Comparison of ENCODE assay signal across 1 cellular context in the genomic region with DNA sequence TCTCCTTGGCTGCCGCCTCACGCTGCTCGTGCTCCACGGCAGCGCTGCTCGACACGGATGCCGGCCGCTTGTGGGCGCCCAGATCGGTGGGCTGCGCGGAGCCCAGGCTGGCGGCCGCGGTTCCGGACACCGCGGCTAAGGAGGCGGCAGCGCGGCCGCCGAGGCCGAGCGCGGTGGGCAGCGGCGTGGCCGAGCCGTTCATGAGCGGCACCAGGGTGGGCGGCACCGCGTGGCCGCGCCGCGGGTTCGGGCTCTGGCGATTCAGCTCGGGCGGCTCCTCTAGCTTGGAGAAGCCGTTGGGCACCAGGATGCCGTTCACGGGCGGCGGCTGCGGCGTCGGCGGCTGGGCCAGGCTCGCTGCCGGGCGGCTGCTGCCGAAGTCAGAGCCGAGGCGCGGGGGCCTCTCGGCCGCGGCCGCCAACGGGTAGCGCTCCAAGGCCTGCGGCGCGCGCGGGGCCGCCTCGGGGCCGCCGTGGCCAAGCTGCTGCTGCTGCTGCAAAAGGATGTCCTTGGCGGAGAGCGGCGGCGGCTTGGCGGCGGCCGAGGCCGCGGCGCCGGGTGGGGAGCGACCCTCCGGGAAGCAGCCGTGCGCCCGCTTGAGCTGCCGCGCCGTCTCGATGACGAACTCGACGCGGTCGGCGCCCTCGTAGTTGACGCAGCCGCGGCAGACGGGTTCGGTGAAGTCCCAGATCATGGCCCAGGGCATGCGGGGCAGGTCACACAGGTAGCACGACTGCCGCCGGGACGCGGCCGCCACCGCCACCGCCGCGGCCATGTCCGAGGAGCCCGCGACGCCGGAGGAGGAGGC.
TF ChIP-seq lines count a peak whose summit lies in the region.

No MANE protein-coding gene starts in this region.

TF ChIP-seq in HepG2, 621 proteins besides CTCF, POLR2A, EP300 and RAD21 (continued from another document and continues in another):
- no peak for TF ChIP-seq ZNF724P (CRISPR knock-in tag; IDR thresholded peaks at IDR 0.05; ENCODE audit: borderline replicate concordance)
- no peak for TF ChIP-seq NPAS2 (CRISPR knock-in tag; IDR thresholded peaks at IDR 0.05; ENCODE audit: borderline replicate concordance)
- TF ChIP-seq ZFP90 (CRISPR knock-in tag; IDR thresholded peaks at IDR 0.05; ENCODE audit: borderline replicate concordance) = no peak
- peak; percentile 74; the same call in 1 of the 2 replicates for TF ChIP-seq ZSCAN31 (CRISPR knock-in tag; IDR thresholded peaks at IDR 0.05; ENCODE audit: low read depth)
- TF ChIP-seq, protein P1, sequence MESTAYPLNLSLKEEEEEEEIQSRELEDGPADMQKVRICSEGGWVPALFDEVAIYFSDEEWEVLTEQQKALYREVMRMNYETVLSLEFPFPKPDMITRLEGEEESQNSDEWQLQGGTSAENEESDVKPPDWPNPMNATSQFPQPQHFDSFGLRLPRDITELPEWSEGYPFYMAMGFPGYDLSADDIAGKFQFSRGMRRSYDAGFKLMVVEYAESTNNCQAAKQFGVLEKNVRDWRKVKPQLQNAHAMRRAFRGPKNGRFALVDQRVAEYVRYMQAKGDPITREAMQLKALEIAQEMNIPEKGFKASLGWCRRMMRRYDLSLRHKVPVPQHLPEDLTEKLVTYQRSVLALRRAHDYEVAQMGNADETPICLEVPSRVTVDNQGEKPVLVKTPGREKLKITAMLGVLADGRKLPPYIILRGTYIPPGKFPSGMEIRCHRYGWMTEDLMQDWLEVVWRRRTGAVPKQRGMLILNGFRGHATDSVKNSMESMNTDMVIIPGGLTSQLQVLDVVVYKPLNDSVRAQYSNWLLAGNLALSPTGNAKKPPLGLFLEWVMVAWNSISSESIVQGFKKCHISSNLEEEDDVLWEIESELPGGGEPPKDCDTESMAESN (CRISPR knock-in tag; conservative IDR thresholded peaks at IDR 0.05) = 0 out of 2 replicates have a peak, but pooled peaks have one; percentile 31
- TF ChIP-seq, protein P2, sequence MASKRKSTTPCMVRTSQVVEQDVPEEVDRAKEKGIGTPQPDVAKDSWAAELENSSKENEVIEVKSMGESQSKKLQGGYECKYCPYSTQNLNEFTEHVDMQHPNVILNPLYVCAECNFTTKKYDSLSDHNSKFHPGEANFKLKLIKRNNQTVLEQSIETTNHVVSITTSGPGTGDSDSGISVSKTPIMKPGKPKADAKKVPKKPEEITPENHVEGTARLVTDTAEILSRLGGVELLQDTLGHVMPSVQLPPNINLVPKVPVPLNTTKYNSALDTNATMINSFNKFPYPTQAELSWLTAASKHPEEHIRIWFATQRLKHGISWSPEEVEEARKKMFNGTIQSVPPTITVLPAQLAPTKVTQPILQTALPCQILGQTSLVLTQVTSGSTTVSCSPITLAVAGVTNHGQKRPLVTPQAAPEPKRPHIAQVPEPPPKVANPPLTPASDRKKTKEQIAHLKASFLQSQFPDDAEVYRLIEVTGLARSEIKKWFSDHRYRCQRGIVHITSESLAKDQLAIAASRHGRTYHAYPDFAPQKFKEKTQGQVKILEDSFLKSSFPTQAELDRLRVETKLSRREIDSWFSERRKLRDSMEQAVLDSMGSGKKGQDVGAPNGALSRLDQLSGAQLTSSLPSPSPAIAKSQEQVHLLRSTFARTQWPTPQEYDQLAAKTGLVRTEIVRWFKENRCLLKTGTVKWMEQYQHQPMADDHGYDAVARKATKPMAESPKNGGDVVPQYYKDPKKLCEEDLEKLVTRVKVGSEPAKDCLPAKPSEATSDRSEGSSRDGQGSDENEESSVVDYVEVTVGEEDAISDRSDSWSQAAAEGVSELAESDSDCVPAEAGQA (IDR thresholded peaks at IDR 0.05; ENCODE audit: low read depth) = no peak
- TF ChIP-seq, protein P2 (CRISPR knock-in tag; IDR thresholded peaks at IDR 0.05; ENCODE audit: borderline replicate concordance) = no peak
- peak; percentile 35 for TF ChIP-seq HNRNPLL (IDR thresholded peaks at IDR 0.05; ENCODE audit: low read depth, low read length, poor library complexity, severe bottlenecking)
- TF ChIP-seq, protein P3, sequence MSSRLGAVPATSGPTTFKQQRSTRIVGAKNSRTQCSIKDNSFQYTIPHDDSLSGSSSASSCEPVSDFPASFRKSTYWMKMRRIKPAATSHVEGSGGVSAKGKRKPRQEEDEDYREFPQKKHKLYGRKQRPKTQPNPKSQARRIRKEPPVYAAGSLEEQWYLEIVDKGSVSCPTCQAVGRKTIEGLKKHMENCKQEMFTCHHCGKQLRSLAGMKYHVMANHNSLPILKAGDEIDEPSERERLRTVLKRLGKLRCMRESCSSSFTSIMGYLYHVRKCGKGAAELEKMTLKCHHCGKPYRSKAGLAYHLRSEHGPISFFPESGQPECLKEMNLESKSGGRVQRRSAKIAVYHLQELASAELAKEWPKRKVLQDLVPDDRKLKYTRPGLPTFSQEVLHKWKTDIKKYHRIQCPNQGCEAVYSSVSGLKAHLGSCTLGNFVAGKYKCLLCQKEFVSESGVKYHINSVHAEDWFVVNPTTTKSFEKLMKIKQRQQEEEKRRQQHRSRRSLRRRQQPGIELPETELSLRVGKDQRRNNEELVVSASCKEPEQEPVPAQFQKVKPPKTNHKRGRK (CRISPR knock-in tag; IDR thresholded peaks at IDR 0.05) = no peak
- no peak for TF ChIP-seq SMAD1 (CRISPR knock-in tag; IDR thresholded peaks at IDR 0.05; ENCODE audit: borderline replicate concordance, low read depth)
- no peak for TF ChIP-seq PHF5A (CRISPR knock-in tag; IDR thresholded peaks at IDR 0.05; ENCODE audit: low read depth, unreplicated experiment)
- TF ChIP-seq, protein P4, sequence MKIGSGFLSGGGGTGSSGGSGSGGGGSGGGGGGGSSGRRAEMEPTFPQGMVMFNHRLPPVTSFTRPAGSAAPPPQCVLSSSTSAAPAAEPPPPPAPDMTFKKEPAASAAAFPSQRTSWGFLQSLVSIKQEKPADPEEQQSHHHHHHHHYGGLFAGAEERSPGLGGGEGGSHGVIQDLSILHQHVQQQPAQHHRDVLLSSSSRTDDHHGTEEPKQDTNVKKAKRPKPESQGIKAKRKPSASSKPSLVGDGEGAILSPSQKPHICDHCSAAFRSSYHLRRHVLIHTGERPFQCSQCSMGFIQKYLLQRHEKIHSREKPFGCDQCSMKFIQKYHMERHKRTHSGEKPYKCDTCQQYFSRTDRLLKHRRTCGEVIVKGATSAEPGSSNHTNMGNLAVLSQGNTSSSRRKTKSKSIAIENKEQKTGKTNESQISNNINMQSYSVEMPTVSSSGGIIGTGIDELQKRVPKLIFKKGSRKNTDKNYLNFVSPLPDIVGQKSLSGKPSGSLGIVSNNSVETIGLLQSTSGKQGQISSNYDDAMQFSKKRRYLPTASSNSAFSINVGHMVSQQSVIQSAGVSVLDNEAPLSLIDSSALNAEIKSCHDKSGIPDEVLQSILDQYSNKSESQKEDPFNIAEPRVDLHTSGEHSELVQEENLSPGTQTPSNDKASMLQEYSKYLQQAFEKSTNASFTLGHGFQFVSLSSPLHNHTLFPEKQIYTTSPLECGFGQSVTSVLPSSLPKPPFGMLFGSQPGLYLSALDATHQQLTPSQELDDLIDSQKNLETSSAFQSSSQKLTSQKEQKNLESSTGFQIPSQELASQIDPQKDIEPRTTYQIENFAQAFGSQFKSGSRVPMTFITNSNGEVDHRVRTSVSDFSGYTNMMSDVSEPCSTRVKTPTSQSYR (CRISPR knock-in tag; IDR thresholded peaks at IDR 0.05; ENCODE audit: borderline replicate concordance) = no peak
- TF ChIP-seq ISL2 (CRISPR knock-in tag; IDR thresholded peaks at IDR 0.05) = no peak
- TF ChIP-seq FOXC1 (CRISPR knock-in tag; IDR thresholded peaks at IDR 0.05; ENCODE audit: borderline replicate concordance) = no peak
- no peak for TF ChIP-seq MIXL1 (CRISPR knock-in tag; IDR thresholded peaks at IDR 0.05)
- TF ChIP-seq MYNN (CRISPR knock-in tag; IDR thresholded peaks at IDR 0.05; ENCODE audit: low read depth) = no peak
- no peak for TF ChIP-seq ZNF761 (CRISPR knock-in tag; conservative IDR thresholded peaks at IDR 0.05)
- peak; percentile 79; the same call in 1 of the 2 replicates for TF ChIP-seq PAF1 (CRISPR knock-in tag; IDR thresholded peaks at IDR 0.05)
- TF ChIP-seq MEIS1 (CRISPR knock-in tag; IDR thresholded peaks at IDR 0.05; ENCODE audit: borderline replicate concordance) = no peak
- TF ChIP-seq, protein P5, sequence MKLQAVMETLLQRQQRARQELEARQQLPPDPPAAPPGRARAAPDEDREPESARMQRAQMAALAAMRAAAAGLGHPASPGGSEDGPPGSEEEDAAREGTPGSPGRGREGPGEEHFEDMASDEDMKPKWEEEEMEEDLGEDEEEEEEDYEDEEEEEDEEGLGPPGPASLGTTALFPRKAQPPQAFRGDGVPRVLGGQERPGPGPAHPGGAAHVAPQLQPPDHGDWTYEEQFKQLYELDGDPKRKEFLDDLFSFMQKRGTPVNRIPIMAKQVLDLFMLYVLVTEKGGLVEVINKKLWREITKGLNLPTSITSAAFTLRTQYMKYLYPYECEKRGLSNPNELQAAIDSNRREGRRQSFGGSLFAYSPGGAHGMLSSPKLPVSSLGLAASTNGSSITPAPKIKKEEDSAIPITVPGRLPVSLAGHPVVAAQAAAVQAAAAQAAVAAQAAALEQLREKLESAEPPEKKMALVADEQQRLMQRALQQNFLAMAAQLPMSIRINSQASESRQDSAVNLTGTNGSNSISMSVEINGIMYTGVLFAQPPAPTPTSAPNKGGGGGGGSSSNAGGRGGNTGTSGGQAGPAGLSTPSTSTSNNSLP (IDR thresholded peaks at IDR 0.05; ENCODE audit: low read depth, low read length) = no peak
- peak; percentile 75 for TF ChIP-seq TAF1 (CRISPR knock-in tag; IDR thresholded peaks at IDR 0.05)
- TF ChIP-seq, protein P6, sequence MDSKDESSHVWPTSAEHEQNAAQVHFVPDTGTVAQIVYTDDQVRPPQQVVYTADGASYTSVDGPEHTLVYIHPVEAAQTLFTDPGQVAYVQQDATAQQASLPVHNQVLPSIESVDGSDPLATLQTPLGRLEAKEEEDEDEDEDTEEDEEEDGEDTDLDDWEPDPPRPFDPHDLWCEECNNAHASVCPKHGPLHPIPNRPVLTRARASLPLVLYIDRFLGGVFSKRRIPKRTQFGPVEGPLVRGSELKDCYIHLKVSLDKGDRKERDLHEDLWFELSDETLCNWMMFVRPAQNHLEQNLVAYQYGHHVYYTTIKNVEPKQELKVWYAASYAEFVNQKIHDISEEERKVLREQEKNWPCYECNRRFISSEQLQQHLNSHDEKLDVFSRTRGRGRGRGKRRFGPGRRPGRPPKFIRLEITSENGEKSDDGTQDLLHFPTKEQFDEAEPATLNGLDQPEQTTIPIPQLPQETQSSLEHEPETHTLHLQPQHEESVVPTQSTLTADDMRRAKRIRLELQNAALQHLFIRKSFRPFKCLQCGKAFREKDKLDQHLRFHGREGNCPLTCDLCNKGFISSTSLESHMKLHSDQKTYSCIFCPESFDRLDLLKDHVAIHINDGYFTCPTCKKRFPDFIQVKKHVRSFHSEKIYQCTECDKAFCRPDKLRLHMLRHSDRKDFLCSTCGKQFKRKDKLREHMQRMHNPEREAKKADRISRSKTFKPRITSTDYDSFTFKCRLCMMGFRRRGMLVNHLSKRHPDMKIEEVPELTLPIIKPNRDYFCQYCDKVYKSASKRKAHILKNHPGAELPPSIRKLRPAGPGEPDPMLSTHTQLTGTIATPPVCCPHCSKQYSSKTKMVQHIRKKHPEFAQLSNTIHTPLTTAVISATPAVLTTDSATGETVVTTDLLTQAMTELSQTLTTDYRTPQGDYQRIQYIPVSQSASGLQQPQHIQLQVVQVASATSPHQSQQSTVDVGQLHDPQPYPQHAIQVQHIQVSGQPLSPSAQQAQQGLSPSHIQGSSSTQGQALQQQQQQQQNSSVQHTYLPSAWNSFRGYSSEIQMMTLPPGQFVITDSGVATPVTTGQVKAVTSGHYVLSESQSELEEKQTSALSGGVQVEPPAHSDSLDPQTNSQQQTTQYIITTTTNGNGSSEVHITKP (CRISPR knock-in tag; IDR thresholded peaks at IDR 0.05; ENCODE audit: low read depth) = no peak
- TF ChIP-seq, protein P7, sequence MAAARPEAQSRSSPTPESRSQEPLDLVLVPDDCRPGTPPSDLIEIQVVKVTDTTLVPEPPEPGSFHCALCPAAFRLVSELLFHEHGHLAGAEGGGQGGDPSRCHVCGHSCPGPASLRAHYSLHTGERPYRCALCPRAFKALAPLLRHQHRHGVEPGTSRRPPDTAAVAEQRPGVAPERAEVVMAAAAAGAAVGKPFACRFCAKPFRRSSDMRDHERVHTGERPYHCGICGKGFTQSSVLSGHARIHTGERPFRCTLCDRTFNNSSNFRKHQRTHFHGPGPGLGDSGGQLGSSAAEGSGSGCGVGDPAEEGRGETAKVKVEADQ (CRISPR knock-in tag; IDR thresholded peaks at IDR 0.05; ENCODE audit: borderline replicate concordance) = peak; percentile 4; the same call in 1 of the 2 replicates
- TF ChIP-seq, protein P8, sequence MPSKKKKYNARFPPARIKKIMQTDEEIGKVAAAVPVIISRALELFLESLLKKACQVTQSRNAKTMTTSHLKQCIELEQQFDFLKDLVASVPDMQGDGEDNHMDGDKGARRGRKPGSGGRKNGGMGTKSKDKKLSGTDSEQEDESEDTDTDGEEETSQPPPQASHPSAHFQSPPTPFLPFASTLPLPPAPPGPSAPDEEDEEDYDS (CRISPR knock-in tag; IDR thresholded peaks at IDR 0.05) = no peak
- no peak for TF ChIP-seq ZNF766 (CRISPR knock-in tag; IDR thresholded peaks at IDR 0.05; ENCODE audit: borderline replicate concordance)
- TF ChIP-seq, protein P9, sequence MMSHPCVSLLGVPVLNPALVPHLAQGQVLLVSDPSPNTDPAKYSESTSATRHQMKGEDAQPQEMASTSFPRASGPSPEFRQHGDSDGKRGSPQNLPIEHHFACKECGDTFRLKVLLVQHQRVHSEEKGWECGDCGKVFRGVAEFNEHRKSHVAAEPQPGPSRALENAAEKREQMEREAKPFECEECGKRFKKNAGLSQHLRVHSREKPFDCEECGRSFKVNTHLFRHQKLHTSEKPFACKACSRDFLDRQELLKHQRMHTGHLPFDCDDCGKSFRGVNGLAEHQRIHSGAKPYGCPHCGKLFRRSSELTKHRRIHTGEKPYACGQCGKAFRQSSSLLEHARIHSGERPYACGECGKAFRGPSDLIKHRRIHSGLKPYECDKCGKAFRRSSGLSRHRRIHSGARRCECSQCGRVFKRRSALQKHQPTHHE (CRISPR knock-in tag; IDR thresholded peaks at IDR 0.05; ENCODE audit: borderline replicate concordance) = no peak
- no peak for TF ChIP-seq SMARCC2 (IDR thresholded peaks at IDR 0.05)
- TF ChIP-seq, protein P10, sequence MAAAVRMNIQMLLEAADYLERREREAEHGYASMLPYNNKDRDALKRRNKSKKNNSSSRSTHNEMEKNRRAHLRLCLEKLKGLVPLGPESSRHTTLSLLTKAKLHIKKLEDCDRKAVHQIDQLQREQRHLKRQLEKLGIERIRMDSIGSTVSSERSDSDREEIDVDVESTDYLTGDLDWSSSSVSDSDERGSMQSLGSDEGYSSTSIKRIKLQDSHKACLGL (CRISPR knock-in tag; IDR thresholded peaks at IDR 0.05) = no peak; the same call in 1 of the 2 replicates
